8 cellular contexts compared by ENCODE assay signal in the genomic region with DNA sequence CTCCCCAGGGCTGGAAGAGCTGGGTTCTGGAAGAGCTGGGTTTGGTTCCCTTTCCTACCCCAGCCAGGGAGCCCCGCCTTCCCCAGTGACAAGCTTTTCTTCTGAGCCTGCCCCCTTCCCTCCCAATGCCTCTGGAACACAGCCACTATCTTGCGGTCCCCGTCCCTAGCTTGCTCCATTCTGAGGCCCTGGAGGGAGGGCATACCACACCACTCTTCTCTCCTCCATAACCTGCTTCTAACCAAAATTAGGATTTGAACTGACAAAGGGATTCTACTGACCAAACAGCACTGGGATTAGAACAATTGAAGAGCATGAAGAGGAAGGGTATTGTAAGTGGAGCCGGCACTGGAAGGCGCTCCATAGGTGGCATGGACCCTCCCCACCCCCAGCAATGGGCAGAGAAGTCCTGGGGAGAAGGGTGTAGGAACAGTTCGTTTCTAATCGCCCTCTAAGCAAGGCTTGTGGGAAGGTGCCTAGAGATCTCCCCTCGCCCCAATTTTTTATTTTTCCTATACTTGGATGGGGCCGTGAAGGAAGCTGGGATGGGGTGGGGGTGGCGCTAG. TPM values are rescaled to one million over a fixed set of nuclear protein-coding genes. Genes with fewer than 3 reads are reported as not detected.
DNase-seq lines count a peak whose midpoint lies in the region; ATAC-seq and TF ChIP-seq lines count a peak whose summit lies in the region.

No MANE protein-coding gene starts in this region.

- ATAC-seq in natural killer cell (no peak), HG03442 (IDR thresholded peaks at IDR 0.05; ENCODE audit: unreplicated experiment) (no peak), esophagus mucosa (no peak)

- H3K9me3 Mint-ChIP-seq in natural killer cell, result no peaks in the 10 kb centered on the region

- peak overlapping the region; percentile 90 for H3K4me3 Mint-ChIP-seq in natural killer cell

- peak overlapping the region; percentile 20 to 91 for H3K27ac Mint-ChIP-seq in natural killer cell

- no peaks in the 10 kb centered on the region for H3K9me3 ChIP-seq in HUES6 (ENCODE audit: control insufficient read depth, insufficient read depth, low read depth, low read length)
- H3K9me3 ChIP-seq in WERI-Rb-1 (ENCODE audit: severe bottlenecking), result no peaks in the 10 kb centered on the region

- peaks cover 10% of the 10 kb centered on the region; the same call in 1 of the 2 replicates for H3K4me1 ChIP-seq in HUES6 (ENCODE audit: control insufficient read depth, insufficient read depth, low read length)

- intact Hi-C loops in natural killer cell (cut with micrococcal nuclease), result no loop called here

- DNase-seq in Caki2 (ENCODE audit: low read depth) (peak; percentile 43), WERI-Rb-1 (no peak), fibroblast of mammary gland (ENCODE audit: low read depth) (peak; percentile 73), natural killer cell (no peak), NCI-H2029 (lab: John Stamatoyannopoulos, UW) (no peak)

- peaks cover 41 to 45% of the 10 kb centered on the region in 2 donors for H3K4me1 Mint-ChIP-seq in natural killer cell

- H3K36me3 ChIP-seq in HUES6 (ENCODE audit: control insufficient read depth, insufficient read depth, low read length) (peaks cover 15% of the 10 kb centered on the region), WERI-Rb-1 (peaks cover 22% of the 10 kb centered on the region)

- H3K27me3 ChIP-seq in HUES6 (ENCODE audit: control insufficient read depth, insufficient read depth, low read length), result no peaks in the 10 kb centered on the region
- no peaks in the 10 kb centered on the region for H3K27me3 ChIP-seq in WERI-Rb-1 (ENCODE audit: insufficient read depth, low read depth, severe bottlenecking)

- in situ Hi-C loops in Caki2 (cut with HindIII; ENCODE audit: low pct_unique_long_range_greater_than_20kb, low sequenced_read_pairs), result no loop called here

- H3K4me3 ChIP-seq in HUES6 (ENCODE audit: low read depth, low read length) (peak overlapping the region; percentile 81), WERI-Rb-1 (ENCODE audit: low read depth, low read length) (peak overlapping the region; percentile 74), fibroblast of mammary gland (ENCODE audit: control insufficient read depth, low read depth, low read length) (peak overlapping the region; percentile 77)

- TF ChIP-seq CTCF in WERI-Rb-1 (IDR thresholded peaks at IDR 0.05; ENCODE audit: low read depth, low read length) (no peak), fibroblast of mammary gland (conservative IDR thresholded peaks at IDR 0.05; ENCODE audit: control insufficient read depth, insufficient read depth, low read depth, low read length) (no peak), natural killer cell (IDR thresholded peaks at IDR 0.05) (no peak)

- H3K27ac ChIP-seq in HUES6 (ENCODE audit: low read depth, low read length), result peak overlapping the region; percentile 79; the same call in 1 of the 2 replicates
- H3K27ac ChIP-seq in WERI-Rb-1, result peak overlapping the region; percentile 68; the same call in 1 of the 2 replicates

- peak overlapping the region; percentile 85 for H3K9ac ChIP-seq in HUES6 (ENCODE audit: low read length)

- no peaks in the 10 kb centered on the region for H3K27me3 Mint-ChIP-seq in natural killer cell (ENCODE audit: low read depth in 2 of 2)

- H3K36me3 Mint-ChIP-seq in natural killer cell, result no peaks in the 10 kb centered on the region

RNA-seq across cellular contexts. Expression of gene C1orf216, which starts 0.7 kb away (rescaled TPM):
- 4.3 and 8.0 TPM in 2 replicates for total RNA-seq in Caki2 (2014; rRNA removed; shearing (Covaris generic); ENCODE audit: low replicate concordance)
- 10 to 100 TPM in 2 of 3 donors, 1 to 10 TPM in 1; 8.0 to 14.1 (median 13.0) TPM for total RNA-seq in natural killer cell
- total RNA-seq in esophagus mucosa, result 1.4 TPM

RNA-seq across cellular contexts. Expression of gene CLSPN, which starts 51.8 kb away (rescaled TPM):
- total RNA-seq in Caki2 (2014; rRNA removed; shearing (Covaris generic); ENCODE audit: low replicate concordance), result 5.1 and 5.8 TPM in 2 replicates
- 1 to 10 TPM; 1.9 to 4.9 (median 2.4) TPM for total RNA-seq in natural killer cell
- total RNA-seq in esophagus mucosa, result 4.1 TPM

Comparison
In these comparisons a context has a peak if more than half of its experiments do, and no peak if none do; other contexts are left out.
1. DNase-seq: peak in Caki2 (single experiment) and fibroblast of mammary gland (single experiment); none in WERI-Rb-1 (single experiment), natural killer cell (single experiment) and NCI-H2029 (single experiment).
2. Peak in every context shown above with its lines, with median percentiles within 50 percentile points of each other: H3K4me3 ChIP-seq.